Comparison of ENCODE assay signal across 1 cellular context in the genomic region with DNA sequence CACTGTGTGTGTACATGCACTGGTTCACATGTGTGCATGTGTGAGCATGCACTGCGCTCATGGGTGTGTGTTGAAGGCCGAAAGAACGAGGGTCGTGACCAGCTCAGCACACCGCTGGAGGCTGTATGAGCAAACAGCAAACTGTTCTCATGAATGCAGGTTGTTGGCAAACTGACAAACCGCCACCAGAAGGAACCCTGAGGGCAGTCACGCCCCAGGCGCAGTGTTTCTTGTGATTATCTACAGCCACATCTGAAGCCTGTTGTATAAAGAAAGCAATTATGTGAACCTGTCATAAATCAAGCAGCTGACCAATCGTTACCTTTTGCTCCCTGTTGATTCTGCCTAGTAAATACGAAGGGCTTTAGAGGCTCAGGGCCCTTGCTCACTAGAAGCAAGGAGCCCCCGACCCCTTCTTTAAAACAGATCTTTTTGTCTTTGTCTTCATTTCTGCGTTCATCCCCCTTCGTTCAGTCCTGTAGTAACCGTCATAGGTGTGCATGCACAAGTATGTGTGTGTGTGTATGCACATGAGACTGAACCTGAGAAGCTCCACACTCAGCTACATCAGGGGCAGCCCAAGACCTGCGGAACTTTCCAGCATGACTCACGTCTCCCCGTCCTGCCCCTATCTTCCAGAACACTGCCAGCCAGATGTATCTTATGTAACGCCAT.
TF ChIP-seq lines count a peak whose summit lies in the region.

No MANE protein-coding gene starts in this region.

TF ChIP-seq in WTC11, 78 proteins besides CTCF, POLR2A, EP300 and RAD21 (continued from another document):
- TF ChIP-seq ZNF532 (CRISPR knock-in tag; IDR thresholded peaks at IDR 0.05; ENCODE audit: borderline replicate concordance) = no peak
- no peak for TF ChIP-seq GRHL2 (CRISPR knock-in tag; IDR thresholded peaks at IDR 0.05; ENCODE audit: insufficient replicate concordance, severe bottlenecking)
- TF ChIP-seq NR2C2 (CRISPR knock-in tag; IDR thresholded peaks at IDR 0.05) = no peak
- TF ChIP-seq, protein P1, sequence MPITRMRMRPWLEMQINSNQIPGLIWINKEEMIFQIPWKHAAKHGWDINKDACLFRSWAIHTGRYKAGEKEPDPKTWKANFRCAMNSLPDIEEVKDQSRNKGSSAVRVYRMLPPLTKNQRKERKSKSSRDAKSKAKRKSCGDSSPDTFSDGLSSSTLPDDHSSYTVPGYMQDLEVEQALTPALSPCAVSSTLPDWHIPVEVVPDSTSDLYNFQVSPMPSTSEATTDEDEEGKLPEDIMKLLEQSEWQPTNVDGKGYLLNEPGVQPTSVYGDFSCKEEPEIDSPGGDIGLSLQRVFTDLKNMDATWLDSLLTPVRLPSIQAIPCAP (CRISPR knock-in tag; IDR thresholded peaks at IDR 0.05) = no peak
- TF ChIP-seq CREM (CRISPR knock-in tag; IDR thresholded peaks at IDR 0.05) = no peak
TF ChIP-seq in WTC11: peak in this region for 0.
